In the genomic region with DNA sequence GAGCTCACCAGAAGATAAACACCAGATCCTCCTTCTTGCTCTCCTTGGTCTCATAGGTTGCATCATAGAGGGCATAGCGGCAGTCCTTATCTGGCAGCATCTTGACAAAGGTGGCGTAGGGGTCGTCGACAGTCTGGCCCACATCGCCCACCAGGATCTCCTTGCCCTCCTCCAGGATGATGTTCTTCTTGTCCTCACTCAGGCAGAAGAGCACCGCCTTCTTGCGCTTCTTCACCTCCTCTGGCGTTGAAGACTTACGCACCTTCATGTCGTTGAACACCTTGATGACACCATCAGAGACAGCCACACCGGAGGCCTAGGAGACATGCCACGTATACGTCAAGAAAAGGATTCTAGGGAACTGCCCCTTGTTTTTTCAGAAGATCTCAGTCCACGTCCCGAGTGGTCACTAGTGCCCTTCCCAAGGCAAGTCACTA, we compare ENCODE assay signal across 10 cellular contexts. TPM values are rescaled to one million over a fixed set of nuclear protein-coding genes. Genes with fewer than 3 reads are reported as not detected.
DNase-seq lines count a peak whose midpoint lies in the region; TF ChIP-seq lines count a peak whose summit lies in the region.
"Had no signal": no experiment of that assay in that cellular context is flagged by ENCODE, and none has a peak within 500 bp of the region (broad histone marks: within the 10 kb centered on the region; RNA-seq: fewer than 3 reads in every experiment).

No MANE protein-coding gene starts in this region.

- H3K9me3 ChIP-seq in CD8-positive, alpha-beta memory T cell (ENCODE audit: low read length), result no peaks in the 10 kb centered on the region
- H3K9me3 ChIP-seq in NT2/D1 (ENCODE audit: insufficient read depth, low read length) (peaks cover 15% of the 10 kb centered on the region; the same call in 1 of the 2 replicates), neutrophil (no peaks in the 10 kb centered on the region), testis (no peaks in the 10 kb centered on the region)
- no peaks in the 10 kb centered on the region for H3K9me3 ChIP-seq in effector memory CD4-positive, alpha-beta T cell (ENCODE audit: control insufficient read depth, low read length)

- H3K4me3 ChIP-seq in CD8-positive, alpha-beta memory T cell (ENCODE audit: low read length), result peak overlapping the region; percentile 94
- peak overlapping the region; percentile 96 for H3K4me3 ChIP-seq in NT2/D1 (ENCODE audit: insufficient read length, low read depth)
- peak overlapping the region; percentile 96 for H3K4me3 ChIP-seq in effector memory CD4-positive, alpha-beta T cell (ENCODE audit: insufficient read depth, low read depth, low read length, poor library complexity, severe bottlenecking)
- peak overlapping the region; percentile 97 to 98 for H3K4me3 ChIP-seq in neutrophil (ENCODE audit: low read depth in 1 of 2, low read length in 1 of 2)
- no peak overlapping the region for H3K4me3 ChIP-seq in H7 (ENCODE audit: insufficient read depth, low read depth, low read length)
- no peak overlapping the region for H3K4me3 ChIP-seq in testis

- no peaks in the 10 kb centered on the region for H3K27me3 Mint-ChIP-seq in CD8-positive, alpha-beta memory T cell

- H3K27me3 ChIP-seq in CD8-positive, alpha-beta memory T cell (ENCODE audit: insufficient read depth, low read length, poor library complexity, severe bottlenecking), result no peaks in the 10 kb centered on the region
- no peaks in the 10 kb centered on the region for H3K27me3 ChIP-seq in NT2/D1 (ENCODE audit: insufficient read depth, insufficient read length)
- no peaks in the 10 kb centered on the region for H3K27me3 ChIP-seq in effector memory CD4-positive, alpha-beta T cell (replicated peaks; ENCODE audit: control insufficient read depth, insufficient read depth, low read length, poor library complexity, severe bottlenecking)
- H3K27me3 ChIP-seq in neutrophil, result no peaks in the 10 kb centered on the region
- no peaks in the 10 kb centered on the region for H3K27me3 ChIP-seq in H7 (ENCODE audit: control insufficient read depth, insufficient read depth, low read length)
- no peaks in the 10 kb centered on the region for H3K27me3 ChIP-seq in testis

- intact Hi-C loops in testis (cut with DNase I; ENCODE audit: low total_unique reads), result no loop called here

- no peak for TF ChIP-seq POLR2A in testis (IDR thresholded peaks at IDR 0.05)

- TF ChIP-seq CTCF in neutrophil (IDR thresholded peaks at IDR 0.05) (no peak), testis (IDR thresholded peaks at IDR 0.05) (no peak)

- peaks cover 46% of the 10 kb centered on the region for H3K36me3 ChIP-seq in CD8-positive, alpha-beta memory T cell (ENCODE audit: insufficient read depth, low read length)
- H3K36me3 ChIP-seq in NT2/D1 (ENCODE audit: insufficient read depth, insufficient read length, low read length), result peaks cover 66% of the 10 kb centered on the region
- peaks cover 52% of the 10 kb centered on the region for H3K36me3 ChIP-seq in effector memory CD4-positive, alpha-beta T cell (ENCODE audit: control insufficient read depth, insufficient read depth, low read length)
- H3K36me3 ChIP-seq in neutrophil, result peaks cover 54% of the 10 kb centered on the region
- H3K36me3 ChIP-seq in H7 (replicated peaks; ENCODE audit: control insufficient read depth, insufficient read depth, low read length), result peaks cover 38% of the 10 kb centered on the region
- H3K36me3 ChIP-seq in testis (ENCODE audit: low read depth, missing control alignments), result no peaks in the 10 kb centered on the region

- POLR2A ChIA-PET in CD8-positive, alpha-beta memory T cell (lab: Charles Lee), result interaction anchor here (0.6 to 2.5 kb wide), 4 partner anchors 22 to 570 kb away, joined by 3 to 7 read pairs (median 3); partner anchors contain the start of gene SNX32

- 62 to 76% methylated on average over 15 of the region's 15 CpGs for WGBS in testis, 2 donors

- H3K36me3 Mint-ChIP-seq in CD8-positive, alpha-beta memory T cell, result peaks cover 19 to 71% (median 24%) of the 10 kb centered on the region in 3 donors

- peak overlapping the region; percentile 78 for H3K27ac ChIP-seq in CD8-positive, alpha-beta memory T cell (ENCODE audit: low read depth, low read length)
- H3K27ac ChIP-seq in effector memory CD4-positive, alpha-beta T cell (ENCODE audit: insufficient read depth, low read length, poor library complexity, severe bottlenecking), result no peak overlapping the region
- H3K27ac ChIP-seq in neutrophil (peak overlapping the region; percentile 96), testis (no peak overlapping the region)

- H3K4me3 Mint-ChIP-seq in CD8-positive, alpha-beta memory T cell, result peak overlapping the region; percentile 87 to 94 (median 92)

- peaks cover 53 to 65% (median 61%) of the 10 kb centered on the region in 3 donors for H3K4me1 Mint-ChIP-seq in CD8-positive, alpha-beta memory T cell

- H3K9me3 Mint-ChIP-seq in CD8-positive, alpha-beta memory T cell, result no peaks in the 10 kb centered on the region

- peak overlapping the region; percentile 98 for H3K9ac ChIP-seq in NT2/D1 (ENCODE audit: insufficient read length, low read depth)

- no peak for DNase-seq in CD8-positive, alpha-beta memory T cell
- DNase-seq in NT2/D1 (ENCODE audit: low read depth, low spot score) (no peak), H7 (no peak), kidney glomerular epithelial cell (lab: John Stamatoyannopoulos, UW) (no peak), testis (no peak), DMS79 treated with DMSO at 0.1 percent for 48 hours (lab: John Stamatoyannopoulos, UW) (no peak)
- no peak for DNase-seq in effector memory CD4-positive, alpha-beta T cell
- DNase-seq: NCI-H187; stimulated activated CD4-positive, alpha-beta T cell treated with anti-CD3 and anti-CD28 coated beads, Interleukin-2, amount 100 ng/mL, for 48 hours had no signal

- peak overlapping the region; percentile 87 to 99 (median 92) for H3K27ac Mint-ChIP-seq in CD8-positive, alpha-beta memory T cell

- CTCF ChIA-PET in CD8-positive, alpha-beta memory T cell (lab: Charles Lee), result interaction anchor here (1.0 kb wide), 1 partner anchor 38 kb away, joined by 3 read pairs; no protein-coding TSS in a partner anchor

- H3K4me1 ChIP-seq in CD8-positive, alpha-beta memory T cell (ENCODE audit: insufficient read depth, low read length), result peaks cover 49% of the 10 kb centered on the region
- H3K4me1 ChIP-seq in NT2/D1 (ENCODE audit: insufficient read depth, insufficient read length), result peaks cover 4% of the 10 kb centered on the region
- H3K4me1 ChIP-seq in effector memory CD4-positive, alpha-beta T cell (ENCODE audit: control insufficient read depth, insufficient read depth, low read length, poor library complexity, severe bottlenecking), result peaks cover 37% of the 10 kb centered on the region
- H3K4me1 ChIP-seq in neutrophil (ENCODE audit: control insufficient read depth in 1 of 2, insufficient read depth in 1 of 2, low read depth in 1 of 2, low read length in 1 of 2), result peaks cover 52 to 54% of the 10 kb centered on the region in 2 experiments
- peaks cover 6% of the 10 kb centered on the region for H3K4me1 ChIP-seq in testis

RNA-seq across cellular contexts. Expression of gene CFL1, which starts 2.0 kb away (rescaled TPM):
- total RNA-seq in CD8-positive, alpha-beta memory T cell, result 1,000 to 10,000 TPM; 1,172 to 1,226 TPM
- 3,347 TPM for polyA plus RNA-seq in CD8-positive, alpha-beta memory T cell
- total RNA-seq in H7 (2014; rRNA removed; shearing (Covaris generic)), result 916 and 1,083 TPM in 2 replicates
- 100 to 1,000 TPM; 522 to 570 TPM for total RNA-seq in testis
- 647 TPM for polyA plus RNA-seq in testis (ENCODE audit: insufficient read depth, low read depth, low replicate concordance)

RNA-seq across cellular contexts. Expression of gene MUS81, which starts 4.3 kb away (rescaled TPM):
- total RNA-seq in CD8-positive, alpha-beta memory T cell, result 10 to 100 TPM; 84.7 to 85.8 TPM
- 35.2 TPM for polyA plus RNA-seq in CD8-positive, alpha-beta memory T cell
- 38.0 and 49.7 TPM in 2 replicates for total RNA-seq in H7 (2014; rRNA removed; shearing (Covaris generic))
- 10 to 100 TPM; 57.2 to 74.0 TPM for total RNA-seq in testis
- polyA plus RNA-seq in testis (ENCODE audit: insufficient read depth, low read depth, low replicate concordance), result 49.9 TPM

RNA-seq across cellular contexts. Expression of gene EFEMP2, which starts 16.7 kb away (rescaled TPM):
- 1 to 10 TPM; 3.9 to 4.0 TPM for total RNA-seq in CD8-positive, alpha-beta memory T cell
- 0.23 TPM for polyA plus RNA-seq in CD8-positive, alpha-beta memory T cell
- 8.5 and 13.2 TPM in 2 replicates for total RNA-seq in H7 (2014; rRNA removed; shearing (Covaris generic))
- total RNA-seq in testis, result 10 to 100 TPM; 47.4 to 52.4 TPM
- 100 TPM for polyA plus RNA-seq in testis (ENCODE audit: insufficient read depth, low read depth, low replicate concordance)

RNA-seq across cellular contexts. Expression of gene SNX32, which starts 22.2 kb away (rescaled TPM):
- total RNA-seq in CD8-positive, alpha-beta memory T cell, result 1 to 10 TPM; 2.0 to 2.8 TPM
- polyA plus RNA-seq in CD8-positive, alpha-beta memory T cell, result 0.77 TPM
- 0.26 and 0.80 TPM in 2 replicates for total RNA-seq in H7 (2014; rRNA removed; shearing (Covaris generic))
- 1 to 10 TPM; 3.2 to 4.0 TPM for total RNA-seq in testis
- 4.9 TPM for polyA plus RNA-seq in testis (ENCODE audit: insufficient read depth, low read depth, low replicate concordance)

RNA-seq across cellular contexts. Expression of gene CTSW, which starts 23.7 kb away (rescaled TPM):
- total RNA-seq in CD8-positive, alpha-beta memory T cell, result 10 to 100 TPM; 40.9 to 44.3 TPM
- polyA plus RNA-seq in CD8-positive, alpha-beta memory T cell, result 1,046 TPM
- not detected in 2 replicates for total RNA-seq in H7 (2014; rRNA removed; shearing (Covaris generic))
- total RNA-seq in testis, result 1 to 10 TPM in 1 of 2 donors, under 1 TPM in 1; 0.71 to 2.7 TPM
- 4.4 TPM for polyA plus RNA-seq in testis (ENCODE audit: insufficient read depth, low read depth, low replicate concordance)

Comparison
In these comparisons a context has a peak if more than half of its experiments do, and no peak if none do; other contexts are left out.
1. H3K27ac ChIP-seq: peak in CD8-positive, alpha-beta memory T cell (single experiment) and neutrophil (single experiment); none in effector memory CD4-positive, alpha-beta T cell (single experiment) and testis (0 of 2).
2. H3K4me3 ChIP-seq: peak in CD8-positive, alpha-beta memory T cell (single experiment), NT2/D1 (single experiment), effector memory CD4-positive, alpha-beta T cell (single experiment) and neutrophil (2 of 2); none in H7 (single experiment) and testis (0 of 2).